Comparison of ENCODE assay signal across 16 cellular contexts in genomic region chr9:95763983-95764382, GRCh38.
DNase-seq lines count a peak whose midpoint lies in the region; TF ChIP-seq lines count a peak whose summit lies in the region.
"Had no signal": no experiment of that assay in that cellular context is flagged by ENCODE, and none has a peak within 500 bp of the region (broad histone marks: within the 10 kb centered on the region; RNA-seq: fewer than 3 reads in every experiment).

No MANE protein-coding gene starts in this region.

- H3K4me3 Mint-ChIP-seq in endodermal cell = no peak overlapping the region
- H3K4me3 Mint-ChIP-seq: CD4-positive, alpha-beta memory T cell; HFFc6 had no signal

- H3K36me3 Mint-ChIP-seq in endodermal cell (ENCODE audit: low read depth) = no peaks in the 10 kb centered on the region
- H3K36me3 Mint-ChIP-seq: CD4-positive, alpha-beta memory T cell had no signal

- peaks cover 8% of the 10 kb centered on the region for H3K27me3 Mint-ChIP-seq in endodermal cell (ENCODE audit: insufficient read depth)

- H3K36me3 ChIP-seq in SJSA1 (no peaks in the 10 kb centered on the region), parathyroid adenoma (ENCODE audit: control insufficient read depth, insufficient read depth, low read length) (no peaks in the 10 kb centered on the region), endodermal cell (ENCODE audit: control insufficient read depth, insufficient read depth, low read length) (no peaks in the 10 kb centered on the region)
- H3K36me3 ChIP-seq: BE2C, HAP-1 had no signal

- H3K79me2 ChIP-seq in parathyroid adenoma = no peaks in the 10 kb centered on the region

- H3K27me3 ChIP-seq in SJSA1 (replicated peaks) (no peaks in the 10 kb centered on the region), parathyroid adenoma (ENCODE audit: control insufficient read depth, insufficient read depth, low read length) (no peaks in the 10 kb centered on the region), endodermal cell (ENCODE audit: control insufficient read depth, insufficient read depth, low read length, poor library complexity, severe bottlenecking) (no peaks in the 10 kb centered on the region)
- H3K27me3 ChIP-seq: BE2C had no signal

- no peak overlapping the region for H3K27ac Mint-ChIP-seq in endodermal cell
- H3K27ac Mint-ChIP-seq: CD4-positive, alpha-beta memory T cell; HFFc6 had no signal

- H3K9ac ChIP-seq in parathyroid adenoma (no peak overlapping the region), endodermal cell (ENCODE audit: extremely low read depth, low read length, poor library complexity, severe bottlenecking) (no peak overlapping the region)

- H3K9me3 ChIP-seq in SJSA1 (replicated peaks) = no peaks in the 10 kb centered on the region
- no peaks in the 10 kb centered on the region for H3K9me3 ChIP-seq in parathyroid adenoma (ENCODE audit: control insufficient read depth, low read length)
- H3K9me3 ChIP-seq in endodermal cell (ENCODE audit: control insufficient read depth, low read length) = no peaks in the 10 kb centered on the region
- H3K9me3 ChIP-seq: A549, BE2C, HAP-1 had no signal

- TF ChIP-seq CTCF in parathyroid adenoma (IDR thresholded peaks at IDR 0.05) (no peak), endodermal cell (conservative IDR thresholded peaks at IDR 0.05) (no peak)

- 79 to 100% methylated on average over 1 to 2 of the region's 2 CpGs for WGBS in endodermal cell (ENCODE audit: insufficient coverage in 1 of 2, insufficient read length in 1 of 2), 2 experiments

- DNase-seq in NCI-H69 (lab: John Stamatoyannopoulos, UW) (peak; percentile 34), SJSA1 (ENCODE audit: low read depth in 1 of 2, low spot score in 2 of 2) (no peak), endodermal cell (no peak), mesenteric fat pad (ENCODE audit: low spot score) (no peak)
- DNase-seq in activated CD4-positive, alpha-beta T cell treated with anti-CD3 and anti-CD28 coated beads, Interleukin-2, amount 50 U/mL, for 1 hour = no peak
- DNase-seq: BE2C; CD4-positive, alpha-beta memory T cell; DMS79; GOT3; HFFc6 had no signal

- peak overlapping the region; percentile 19 for H3K27ac ChIP-seq in SJSA1
- H3K27ac ChIP-seq in parathyroid adenoma = no peak overlapping the region
- H3K27ac ChIP-seq in endodermal cell (ENCODE audit: low read depth, low read length) = no peak overlapping the region
- H3K27ac ChIP-seq: A549, C4-2B, HL-60 had no signal

- peaks cover 19% of the 10 kb centered on the region for H3K4me1 Mint-ChIP-seq in endodermal cell

- peaks cover 42% of the 10 kb centered on the region for H3K4me1 ChIP-seq in SJSA1 (replicated peaks)
- no peaks in the 10 kb centered on the region for H3K4me1 ChIP-seq in parathyroid adenoma
- no peaks in the 10 kb centered on the region for H3K4me1 ChIP-seq in endodermal cell (ENCODE audit: control insufficient read depth, insufficient read depth, low read length)
- H3K4me1 ChIP-seq: A549, BE2C had no signal

- no peak overlapping the region for H3K4me3 ChIP-seq in SJSA1
- no peak overlapping the region for H3K4me3 ChIP-seq in parathyroid adenoma (ENCODE audit: low read depth, low read length)
- no peak overlapping the region for H3K4me3 ChIP-seq in endodermal cell (ENCODE audit: low read length)
- H3K4me3 ChIP-seq: A549, GM12878, HAP-1 had no signal

- no peaks in the 10 kb centered on the region for H3K9me3 Mint-ChIP-seq in endodermal cell
- H3K9me3 Mint-ChIP-seq: CD4-positive, alpha-beta memory T cell; HFFc6 had no signal

- H2AFZ ChIP-seq in parathyroid adenoma = peak overlapping the region; percentile 41

- H3K4me2 ChIP-seq in parathyroid adenoma (ENCODE audit: low read length) = no peak overlapping the region
- H3K4me2 ChIP-seq: A549 had no signal
